In the genomic region with DNA sequence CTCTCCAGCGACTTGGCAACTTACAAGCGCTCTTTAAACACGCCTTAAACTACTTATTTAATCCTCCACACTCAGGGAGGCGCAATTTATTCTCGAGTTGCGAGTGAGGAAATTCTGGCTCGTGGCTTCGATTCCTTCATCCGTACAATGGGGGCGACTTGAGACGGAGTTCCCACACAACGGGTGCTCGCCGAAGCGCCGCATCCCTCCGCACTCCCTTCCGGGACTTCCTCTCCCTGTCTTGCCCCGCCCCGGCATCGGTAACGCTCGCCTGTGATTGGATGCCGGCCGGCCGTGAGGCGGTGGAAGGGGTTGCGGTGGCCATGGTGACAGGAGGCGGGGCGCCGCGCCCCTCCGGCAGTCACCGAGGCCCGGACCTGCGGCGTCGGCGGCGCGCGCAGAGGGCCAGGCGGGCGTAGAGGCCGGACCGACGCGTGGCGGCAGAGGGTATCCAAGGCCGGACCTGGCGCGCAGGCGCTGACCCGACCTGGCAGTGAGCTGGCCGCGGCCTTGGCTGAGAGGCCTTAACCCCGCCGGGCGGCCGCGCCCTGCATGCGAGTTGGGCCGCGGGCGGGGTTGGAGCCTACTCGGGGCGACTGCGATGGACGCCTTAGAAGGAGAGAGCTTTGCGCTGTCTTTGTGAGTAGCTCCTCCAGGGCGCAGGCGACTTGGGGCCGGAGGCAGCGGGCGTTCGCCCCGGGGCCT, we compare ENCODE assay signal across 8 cellular contexts. TPM values are rescaled to one million over a fixed set of nuclear protein-coding genes. Genes with fewer than 3 reads are reported as not detected.
A peak's percentile ranks its signal among the peaks of the same experiment; 100 is the strongest.
DNase-seq lines count a peak whose midpoint lies in the region; ATAC-seq and FAIRE-seq lines count a peak whose summit lies in the region.

A gene (plus strand): TSS at position 493 of the 705 bp plus-strand sequence. CDS start 109 bp downstream, at position 602.

- H3K36me3 Mint-ChIP-seq in activated CD8-positive, alpha-beta memory T cell treated with anti-CD3 and anti-CD28 coated beads, Interleukin-2, amount 10 ng/mL, durations not matched to agents 7 days and 5 days: peaks cover 17% of the 10 kb centered on the region

- H3K79me2 ChIP-seq in mesendoderm (ENCODE audit: control insufficient read depth, insufficient read depth, low read length): no peaks in the 10 kb centered on the region

- peak; percentile 96 for DNase-seq in COR-L47 (lab: John Stamatoyannopoulos, UW)
- peak; percentile 98 for DNase-seq in HTR-8/SVneo (ENCODE audit: insufficient read length, low spot score)
- DNase-seq in NOMO-1 treated with dmso at 0.1 percent for 144 hours (lab: John Stamatoyannopoulos, UW; ENCODE audit: unreplicated experiment): peak; percentile 97
- DNase-seq in activated CD8-positive, alpha-beta memory T cell treated with anti-CD3 and anti-CD28 coated beads, Interleukin-2, amount 10 ng/mL, durations not matched to agents 7 days and 5 days: peak; percentile 98
- peak; percentile 99 for DNase-seq in mesendoderm
- DNase-seq in stimulated activated CD8-positive, alpha-beta memory T cell treated with anti-CD3 and anti-CD28 coated beads, Interleukin-15, amount 100 ng/mL, for 1 hour (ENCODE audit: low read depth): peak; percentile 93

- peak within 1 kb of the TSS; percentile 82 for H3K18ac ChIP-seq in mesendoderm (ENCODE audit: low read length)

- WGBS in mesendoderm (ENCODE audit: extremely low coverage, insufficient coverage, low lambda C conversion rate): no CpG with 5 or more reads among the region's 77 CpGs

- H3K79me1 ChIP-seq in mesendoderm (ENCODE audit: low read length): no peaks in the 10 kb centered on the region

- peak; percentile 91 for ATAC-seq in GM21360 (IDR thresholded peaks at IDR 0.05; ENCODE audit: unreplicated experiment)
- peak; percentile 97 for ATAC-seq in activated CD8-positive, alpha-beta memory T cell treated with anti-CD3 and anti-CD28 coated beads, Interleukin-2, amount 10 ng/mL, durations not matched to agents 7 days and 5 days

- H3K23ac ChIP-seq in mesendoderm (ENCODE audit: low read length): no peak within 1 kb of the TSS

- H2AK5ac ChIP-seq in mesendoderm (ENCODE audit: low read length): no peak within 1 kb of the TSS

- peaks cover 18% of the 10 kb centered on the region for H3K4me1 Mint-ChIP-seq in activated CD8-positive, alpha-beta memory T cell treated with anti-CD3 and anti-CD28 coated beads, Interleukin-2, amount 10 ng/mL, durations not matched to agents 7 days and 5 days

- H3K4me3 Mint-ChIP-seq in activated CD8-positive, alpha-beta memory T cell treated with anti-CD3 and anti-CD28 coated beads, Interleukin-2, amount 10 ng/mL, durations not matched to agents 7 days and 5 days: peak within 1 kb of the TSS; percentile 85

- peaks cover 8% of the 10 kb centered on the region for H3K4me1 ChIP-seq in endocrine pancreas (ENCODE audit: control insufficient read depth, insufficient read depth, low read length)
- peaks cover 2% of the 10 kb centered on the region for H3K4me1 ChIP-seq in mesendoderm (ENCODE audit: control insufficient read depth, low read depth, low read length)

- H2BK15ac ChIP-seq in mesendoderm (replicated peaks; ENCODE audit: low read depth): no peak within 1 kb of the TSS

- peak within 1 kb of the TSS; percentile 63 for H3K9ac ChIP-seq in endocrine pancreas (ENCODE audit: control insufficient read depth, insufficient read depth, low read length)
- H3K9ac ChIP-seq in mesendoderm (ENCODE audit: low read length): peak within 1 kb of the TSS; percentile 79

- H2BK5ac ChIP-seq in mesendoderm (ENCODE audit: low read length): no peak within 1 kb of the TSS

- peak within 1 kb of the TSS; percentile 92 for H3K4ac ChIP-seq in mesendoderm (ENCODE audit: low read depth, low read length)

- peak within 1 kb of the TSS; percentile 69 for H3K27ac ChIP-seq in mesendoderm (ENCODE audit: low read depth, low read length)

- peak within 1 kb of the TSS; percentile 87 for H3K56ac ChIP-seq in mesendoderm (ENCODE audit: low read length)

- H4K5ac ChIP-seq in mesendoderm (ENCODE audit: low read length): no peak within 1 kb of the TSS

- H3K27me3 ChIP-seq in endocrine pancreas (ENCODE audit: control insufficient read depth, insufficient read depth, low read length) (no peaks in the 10 kb centered on the region), mesendoderm (ENCODE audit: insufficient read depth, low read length, poor library complexity) (no peaks in the 10 kb centered on the region)

- no peak within 1 kb of the TSS for H2BK120ac ChIP-seq in mesendoderm (ENCODE audit: low read depth, low read length)

- H3K27ac Mint-ChIP-seq in activated CD8-positive, alpha-beta memory T cell treated with anti-CD3 and anti-CD28 coated beads, Interleukin-2, amount 10 ng/mL, durations not matched to agents 7 days and 5 days: peak within 1 kb of the TSS; percentile 90

- FAIRE-seq in HTR-8/SVneo (lab: Jason Lieb, UNC): peak; percentile 99

- no peak within 1 kb of the TSS for H4K8ac ChIP-seq in mesendoderm (ENCODE audit: low read depth, low read length)

- H3K9me3 Mint-ChIP-seq in activated CD8-positive, alpha-beta memory T cell treated with anti-CD3 and anti-CD28 coated beads, Interleukin-2, amount 10 ng/mL, durations not matched to agents 7 days and 5 days (ENCODE audit: low read depth): no peaks in the 10 kb centered on the region

- H3K36me3 ChIP-seq in endocrine pancreas (ENCODE audit: control insufficient read depth, insufficient read depth, low read length) (peaks cover 3% of the 10 kb centered on the region), mesendoderm (ENCODE audit: control insufficient read depth, insufficient read depth, low read length) (no peaks in the 10 kb centered on the region)

- H3K4me2 ChIP-seq in mesendoderm (ENCODE audit: low read length): peak within 1 kb of the TSS; percentile 99

- no peaks in the 10 kb centered on the region for H3K9me3 ChIP-seq in endocrine pancreas (ENCODE audit: control insufficient read depth, low read length)

- CTCF ChIA-PET in activated CD8-positive, alpha-beta memory T cell treated with anti-CD3 and anti-CD28 coated beads, Interleukin-2, amount 10 ng/mL, durations not matched to agents 7 days and 5 days (lab: Charles Lee): interaction anchor here (0.7 to 2.1 kb wide), 10 partner anchors 9 to 249 kb away, joined by 3 to 10 read pairs (median 5); a partner anchor contains a TSS

- H3K4me3 ChIP-seq in endocrine pancreas (ENCODE audit: control insufficient read depth, insufficient read depth, low read length) (peak within 1 kb of the TSS; percentile 77), mesendoderm (ENCODE audit: low read length) (peak within 1 kb of the TSS; percentile 63)

- no peaks in the 10 kb centered on the region for H3K27me3 Mint-ChIP-seq in activated CD8-positive, alpha-beta memory T cell treated with anti-CD3 and anti-CD28 coated beads, Interleukin-2, amount 10 ng/mL, durations not matched to agents 7 days and 5 days

RNA-seq across cellular contexts. Expression of the gene that starts here (rescaled TPM):
- 10 to 100 TPM; 24.9 to 30.2 TPM for total RNA-seq in activated CD8-positive, alpha-beta memory T cell treated with anti-CD3 and anti-CD28 coated beads, Interleukin-2, amount 10 ng/mL, durations not matched to agents 7 days and 5 days
- polyA plus RNA-seq in mesendoderm (2013, experiment 1 of 2): 16.7 TPM
- polyA plus RNA-seq in mesendoderm (2013, experiment 2 of 2): 16.9 TPM

Comparison
In these comparisons a context has a peak if more than half of its experiments do, and no peak if none do; other contexts are left out.
1. Peak in every context shown above with its lines: DNase-seq, ATAC-seq, H3K4me3 ChIP-seq and H3K27ac ChIP-seq.